ENCODE assay signal across 38 cellular contexts in the genomic region with DNA sequence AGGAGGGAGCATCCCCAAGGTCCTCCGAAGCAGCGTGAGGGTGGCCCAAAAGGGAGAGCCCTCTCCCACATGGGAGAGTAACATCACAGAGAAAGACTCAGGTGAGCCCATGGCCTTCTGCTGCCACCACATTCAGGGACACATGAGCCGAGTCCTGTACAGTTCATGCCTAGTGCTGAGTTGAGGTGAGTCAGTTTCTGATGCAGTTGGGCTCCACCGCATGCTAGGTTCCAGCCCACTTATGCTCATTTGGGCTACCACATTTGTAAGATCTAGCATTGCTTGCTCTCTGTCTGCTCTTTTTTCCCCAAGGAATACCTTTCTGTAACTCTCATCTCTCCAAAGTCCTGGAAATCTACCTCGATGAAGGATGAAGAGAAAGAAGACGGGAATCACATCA.
"Had no signal": no experiment of that assay in that cellular context is flagged by ENCODE, and none has a peak within 500 bp of the region (broad histone marks: within the 10 kb centered on the region; RNA-seq: fewer than 3 reads in every experiment).

No MANE protein-coding gene starts in this region.

- FAIRE-seq: bronchial epithelial cell, TTC549 had no signal

- H3K27me3 ChIP-seq: ascending aorta, cardiac muscle cell had no signal

- H3K27ac Mint-ChIP-seq: activated B cell treated with CpG ODN at 0.5 μM for 24 hours; activated CD4-positive, alpha-beta memory T cell treated with anti-CD3 and anti-CD28 coated beads for 36 hours; activated CD8-positive, alpha-beta T cell treated with anti-CD3 and anti-CD28 coated beads for 36 hours; activated naive CD4-positive, alpha-beta T cell treated with anti-CD3 and anti-CD28 coated beads, Interleukin-2, amount 50 U/mL, for 24 hours; activated naive CD8-positive, alpha-beta T cell treated with anti-CD3 and anti-CD28 coated beads, Interleukin-2, amount 10 ng/mL, durations not matched to agents 7 days and 5 days; activated naive CD8-positive, alpha-beta T cell treated with anti-CD3 and anti-CD28 coated beads, Interleukin-2, amount 50 U/mL, for 24 hours; activated T-helper 1 cell treated with anti-CD3 and anti-CD28 coated beads, Interleukin-12 subunit alpha, Interleukin-12 subunit beta, Interleukin-2, Interleukin-4 antibody, amounts not matched to agents 30 ng/mL and 10 ng/mL and 1 ng/mL, durations not matched to agents 14 hours and 24 hours and 36 hours; activated T-helper 2 cell treated with anti-CD3 and anti-CD28 coated beads, Interferon-gamma antibody, Interleukin-2, Interleukin-4, amounts not matched to agents 10 μg/mL and 5 μg/mL and 100 μg/mL, durations not matched to agents 14 hours and 24 hours and 36 hours; T-helper 1 cell treated with Interleukin-12 subunit alpha and Interleukin-12 subunit beta and Interleukin-4 antibody, amounts not matched to agents 30 μg/mL and 1 μg/mL, for 36 hours; T-helper 2 cell treated with Interferon-gamma antibody and Interleukin-4, amounts not matched to agents 5 μg/mL and 100 μg/mL, for 36 hours had no signal

- H3K27me3 Mint-ChIP-seq: activated B cell treated with CpG ODN at 0.5 μM for 24 hours; activated CD4-positive, alpha-beta memory T cell treated with anti-CD3 and anti-CD28 coated beads for 36 hours; activated CD8-positive, alpha-beta T cell treated with anti-CD3 and anti-CD28 coated beads for 36 hours; activated naive CD4-positive, alpha-beta T cell treated with anti-CD3 and anti-CD28 coated beads, Interleukin-2, amount 10 ng/mL, durations not matched to agents 7 days and 5 days; activated naive CD4-positive, alpha-beta T cell treated with anti-CD3 and anti-CD28 coated beads, Interleukin-2, amount 50 U/mL, for 24 hours; activated naive CD8-positive, alpha-beta T cell; activated naive CD8-positive, alpha-beta T cell treated with anti-CD3 and anti-CD28 coated beads, Interleukin-2, amount 10 ng/mL, durations not matched to agents 7 days and 5 days; activated naive CD8-positive, alpha-beta T cell treated with anti-CD3 and anti-CD28 coated beads, Interleukin-2, amount 50 U/mL, for 24 hours; brain; central memory CD8-positive, alpha-beta T cell had no signal

- H3K9me3 Mint-ChIP-seq: activated B cell treated with CpG ODN at 0.5 μM for 24 hours; activated CD4-positive, alpha-beta memory T cell treated with anti-CD3 and anti-CD28 coated beads for 36 hours; activated CD8-positive, alpha-beta T cell treated with anti-CD3 and anti-CD28 coated beads for 36 hours; activated naive CD4-positive, alpha-beta T cell treated with anti-CD3 and anti-CD28 coated beads, Interleukin-2, amount 10 ng/mL, durations not matched to agents 7 days and 5 days; activated naive CD4-positive, alpha-beta T cell treated with anti-CD3 and anti-CD28 coated beads, Interleukin-2, amount 50 U/mL, for 24 hours; activated naive CD8-positive, alpha-beta T cell treated with anti-CD3 and anti-CD28 coated beads, Interleukin-2, amount 10 ng/mL, durations not matched to agents 7 days and 5 days; activated naive CD8-positive, alpha-beta T cell treated with anti-CD3 and anti-CD28 coated beads, Interleukin-2, amount 50 U/mL, for 24 hours; activated T-cell treated with anti-CD3 and anti-CD28 coated beads, Interleukin-2, amount 50 U/mL, for 4 hours; activated T-cell treated with anti-CD3 and anti-CD28 coated beads, Interleukin-2, amount 50 U/mL, for 72 hours; activated T-helper 1 cell treated with anti-CD3 and anti-CD28 coated beads, Interleukin-12 subunit alpha, Interleukin-12 subunit beta, Interleukin-2, Interleukin-4 antibody, amounts not matched to agents 30 ng/mL and 10 ng/mL and 1 ng/mL, durations not matched to agents 14 hours and 24 hours and 36 hours; activated T-helper 2 cell treated with anti-CD3 and anti-CD28 coated beads, Interferon-gamma antibody, Interleukin-2, Interleukin-4, amounts not matched to agents 10 μg/mL and 5 μg/mL and 100 μg/mL, durations not matched to agents 14 hours and 24 hours and 36 hours; brain; central memory CD8-positive, alpha-beta T cell; T-helper 1 cell treated with Interleukin-12 subunit alpha and Interleukin-12 subunit beta and Interleukin-4 antibody, amounts not matched to agents 30 μg/mL and 1 μg/mL, for 36 hours; T-helper 2 cell treated with Interferon-gamma antibody and Interleukin-4, amounts not matched to agents 5 μg/mL and 100 μg/mL, for 36 hours had no signal

- H3K4me3 ChIP-seq: ascending aorta, cardiac muscle cell had no signal

- H3K9me3 ChIP-seq: ascending aorta had no signal

- H3K27ac ChIP-seq: ascending aorta, cardiac muscle cell, VCaP had no signal

- H3K4me3 Mint-ChIP-seq: activated B cell treated with CpG ODN at 0.5 μM for 24 hours; activated CD4-positive, alpha-beta memory T cell treated with anti-CD3 and anti-CD28 coated beads for 36 hours; activated CD8-positive, alpha-beta T cell treated with anti-CD3 and anti-CD28 coated beads for 36 hours; activated naive CD4-positive, alpha-beta T cell treated with anti-CD3 and anti-CD28 coated beads, Interleukin-2, amount 10 ng/mL, durations not matched to agents 7 days and 5 days; activated naive CD4-positive, alpha-beta T cell treated with anti-CD3 and anti-CD28 coated beads, Interleukin-2, amount 50 U/mL, for 24 hours; activated naive CD8-positive, alpha-beta T cell; activated naive CD8-positive, alpha-beta T cell treated with anti-CD3 and anti-CD28 coated beads, Interleukin-2, amount 10 ng/mL, durations not matched to agents 7 days and 5 days; activated naive CD8-positive, alpha-beta T cell treated with anti-CD3 and anti-CD28 coated beads, Interleukin-2, amount 50 U/mL, for 24 hours; activated T-cell treated with anti-CD3 and anti-CD28 coated beads, Interleukin-2, amount 50 U/mL, for 4 hours; activated T-cell treated with anti-CD3 and anti-CD28 coated beads, Interleukin-2, amount 50 U/mL, for 72 hours; activated T-helper 1 cell treated with anti-CD3 and anti-CD28 coated beads, Interleukin-12 subunit alpha, Interleukin-12 subunit beta, Interleukin-2, Interleukin-4 antibody, amounts not matched to agents 30 ng/mL and 10 ng/mL and 1 ng/mL, durations not matched to agents 14 hours and 24 hours and 36 hours; brain; central memory CD8-positive, alpha-beta T cell; T-helper 1 cell treated with Interleukin-12 subunit alpha and Interleukin-12 subunit beta and Interleukin-4 antibody, amounts not matched to agents 30 μg/mL and 1 μg/mL, for 36 hours; T-helper 2 cell treated with Interferon-gamma antibody and Interleukin-4, amounts not matched to agents 5 μg/mL and 100 μg/mL, for 36 hours had no signal

- H3K4me1 ChIP-seq: ascending aorta had no signal

- H3K4me1 Mint-ChIP-seq: activated B cell treated with CpG ODN at 0.5 μM for 24 hours; activated naive CD4-positive, alpha-beta T cell treated with anti-CD3 and anti-CD28 coated beads, Interleukin-2, amount 10 ng/mL, durations not matched to agents 7 days and 5 days; activated naive CD4-positive, alpha-beta T cell treated with anti-CD3 and anti-CD28 coated beads, Interleukin-2, amount 50 U/mL, for 24 hours; activated naive CD8-positive, alpha-beta T cell treated with anti-CD3 and anti-CD28 coated beads, Interleukin-2, amount 10 ng/mL, durations not matched to agents 7 days and 5 days; activated naive CD8-positive, alpha-beta T cell treated with anti-CD3 and anti-CD28 coated beads, Interleukin-2, amount 50 U/mL, for 24 hours; brain had no signal

- DNase-seq: activated B cell treated with CpG ODN at 0.5 μM for 24 hours; activated CD4-positive, alpha-beta memory T cell treated with anti-CD3 and anti-CD28 coated beads for 36 hours; activated CD4-positive, alpha-beta T cell treated with anti-CD3 and anti-CD28 coated beads for 48 hours; activated CD4-positive, alpha-beta T cell treated with anti-CD3 and anti-CD28 coated beads, Interleukin-2, amount 50 U/mL, for 1 hour; activated CD4-positive, alpha-beta T cell treated with anti-CD3 and anti-CD28 coated beads, Interleukin-2, amount 50 U/mL, for 4 hours; activated CD4-positive, CD25-positive, alpha-beta regulatory T cell treated with anti-CD3 and anti-CD28 coated beads, Interleukin-2, amount 50 U/mL, for 72 hours; activated CD8-positive, alpha-beta memory T cell treated with anti-CD3 and anti-CD28 coated beads, Interleukin-2, amount 50 U/mL, for 4 hours; activated CD8-positive, alpha-beta T cell treated with anti-CD3 and anti-CD28 coated beads for 36 hours; activated effector memory CD4-positive, alpha-beta T cell treated with Interleukin-2 at 50 U/mL for 16 hours; activated gamma-delta T cell; activated naive CD4-positive, alpha-beta T cell treated with anti-CD3 and anti-CD28 coated beads, Interleukin-2, amount 10 ng/mL, durations not matched to agents 7 days and 5 days; activated naive CD4-positive, alpha-beta T cell treated with Interleukin-2 at 50 U/mL for 16 hours; activated naive CD8-positive, alpha-beta T cell treated with anti-CD3 and anti-CD28 coated beads, Interleukin-2, amount 10 ng/mL, durations not matched to agents 7 days and 5 days; activated naive CD8-positive, alpha-beta T cell treated with anti-CD3 and anti-CD28 coated beads, Interleukin-2, amount 50 U/mL, for 24 hours; activated T-cell treated with anti-CD3 and anti-CD28 coated beads for 4 hours; activated T-cell treated with anti-CD3 and anti-CD28 coated beads, Interleukin-2, amount 50 U/mL, for 1 hour; activated T-cell treated with anti-CD3 and anti-CD28 coated beads, Interleukin-2, amount 50 U/mL, for 4 hours; activated T-cell treated with anti-CD3 and anti-CD28 coated beads, Interleukin-2, amount 50 U/mL, for 72 hours; amygdala; anterior cingulate cortex; caudate nucleus; cerebellar nuclear complex; T-helper 1 cell; T-helper 2 cell; T-helper 9 cell had no signal

- ATAC-seq: activated CD8-positive, alpha-beta T cell treated with anti-CD3 and anti-CD28 coated beads for 36 hours; activated naive CD8-positive, alpha-beta T cell treated with anti-CD3 and anti-CD28 coated beads, Interleukin-2, amount 50 U/mL, for 24 hours; activated T-cell treated with anti-CD3 and anti-CD28 coated beads, Interleukin-2, amount 50 U/mL, for 4 hours; activated T-cell treated with anti-CD3 and anti-CD28 coated beads, Interleukin-2, amount 50 U/mL, for 72 hours had no signal
